Comparison of ENCODE assay signal across 11 cellular contexts in the genomic region with DNA sequence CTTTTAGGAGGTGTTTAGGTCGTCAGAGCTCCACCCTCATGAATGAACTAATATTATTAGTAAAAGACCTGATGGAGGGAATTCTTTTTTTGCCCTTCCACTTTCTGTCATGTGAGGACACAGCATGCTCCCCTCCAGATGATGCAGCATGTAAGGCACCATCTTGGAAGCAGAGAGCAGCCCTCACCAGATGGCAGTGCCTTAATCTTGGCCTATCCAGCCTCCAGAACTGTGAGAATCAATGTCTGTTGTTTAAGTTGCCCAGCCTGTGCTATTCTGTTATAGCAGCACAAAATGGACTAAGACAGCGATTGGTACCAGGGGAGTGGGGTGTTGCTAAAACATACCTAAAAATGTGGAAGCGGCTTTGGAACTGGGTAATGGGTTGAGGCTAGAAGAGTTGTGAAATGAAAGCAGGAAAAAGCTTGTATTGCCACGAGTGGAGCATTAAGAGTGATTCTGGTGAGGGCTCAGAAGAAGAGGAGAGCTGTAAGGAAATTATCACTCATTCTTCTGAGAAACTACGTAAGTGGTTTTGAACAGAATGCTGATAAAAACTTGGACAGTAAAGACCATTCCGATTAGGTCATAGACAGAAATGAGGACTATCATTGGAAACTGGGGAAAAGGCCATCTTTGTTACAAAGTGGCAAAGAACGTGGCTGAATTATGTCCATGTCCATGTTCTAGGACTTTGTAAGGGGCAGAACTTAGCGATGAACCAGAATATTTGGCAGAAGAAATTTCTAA.
"Had no signal": no experiment of that assay in that cellular context is flagged by ENCODE, and none has a peak within 500 bp of the region (broad histone marks: within the 10 kb centered on the region; RNA-seq: fewer than 3 reads in every experiment).

No MANE protein-coding gene starts in this region.

- H3K36me3 ChIP-seq: brain microvascular endothelial cell, esophagus squamous epithelium, pancreas, stomach, thyroid gland had no signal

- H3K4me3 ChIP-seq: esophagus squamous epithelium, pancreas, stomach, thyroid gland had no signal

- H3K9me3 ChIP-seq: esophagus squamous epithelium, pancreas, stomach, thyroid gland had no signal

- H3K4me3 Mint-ChIP-seq: activated T-helper 1 cell treated with anti-CD3 and anti-CD28 coated beads, Interleukin-12 subunit alpha, Interleukin-12 subunit beta, Interleukin-2, Interleukin-4 antibody, amounts not matched to agents 30 ng/mL and 10 ng/mL and 1 ng/mL, durations not matched to agents 14 hours and 24 hours and 36 hours; neural crest cell had no signal

- H3K27me3 ChIP-seq: brain microvascular endothelial cell, esophagus squamous epithelium, pancreas, stomach, thyroid gland had no signal

- H3K4me1 Mint-ChIP-seq: neural crest cell had no signal

- ATAC-seq: pancreas had no signal

- DNase-seq: activated naive CD4-positive, alpha-beta T cell; brain microvascular endothelial cell; esophagus squamous epithelium; foreskin melanocyte; head of caudate nucleus; pancreas; stimulated activated CD4-positive, alpha-beta T cell treated with anti-CD3 and anti-CD28 coated beads, Interleukin-4, amount 100 ng/mL, for 4 hours; stomach had no signal

- H3K4me1 ChIP-seq: pancreas had no signal

- H3K27ac ChIP-seq: brain microvascular endothelial cell, esophagus squamous epithelium, pancreas, stomach, thyroid gland had no signal

- H3K27ac Mint-ChIP-seq: activated T-helper 1 cell treated with anti-CD3 and anti-CD28 coated beads, Interleukin-12 subunit alpha, Interleukin-12 subunit beta, Interleukin-2, Interleukin-4 antibody, amounts not matched to agents 30 ng/mL and 10 ng/mL and 1 ng/mL, durations not matched to agents 14 hours and 24 hours and 36 hours had no signal
